Comparison of ENCODE assay signal across 21 cellular contexts in genomic region chr16:3868967-3869366, GRCh38. TPM values are rescaled to one million over a fixed set of nuclear protein-coding genes. Genes with fewer than 3 reads are reported as not detected.
A peak's percentile ranks its signal among the peaks of the same experiment; 100 is the strongest.
DNase-seq lines count a peak whose midpoint lies in the region; ATAC-seq and TF ChIP-seq lines count a peak whose summit lies in the region.
"Had no signal": no experiment of that assay in that cellular context is flagged by ENCODE, and none has a peak within 500 bp of the region (broad histone marks: within the 10 kb centered on the region; RNA-seq: fewer than 3 reads in every experiment).

No MANE protein-coding gene starts in this region.

- CTCF ChIA-PET in CD4-positive, alpha-beta memory T cell (lab: Charles Lee; ENCODE audit: partially characterized antibody) = interaction anchor here (0.9 kb wide), 1 partner anchor 173 kb away, joined by 3 read pairs; no protein-coding TSS in a partner anchor

- H3K4me3 Mint-ChIP-seq in CD4-positive, alpha-beta memory T cell = peak overlapping the region in 6 of 8 donors; percentile 9 to 65 (median 41)
- H3K4me3 Mint-ChIP-seq in activated naive CD8-positive, alpha-beta T cell treated with anti-CD3 and anti-CD28 coated beads, Interleukin-2, amount 50 U/mL, for 24 hours = no peak overlapping the region
- H3K4me3 Mint-ChIP-seq: activated CD4-positive, alpha-beta T cell treated with anti-CD3 and anti-CD28 coated beads for 36 hours; GM23338 had no signal

- no peak overlapping the region for H3K4me3 ChIP-seq in BLaER1
- H3K4me3 ChIP-seq in CD4-positive, alpha-beta memory T cell (ENCODE audit: low read length in 2 of 2) = no peak overlapping the region
- H3K4me3 ChIP-seq in neutrophil (ENCODE audit: low read depth in 1 of 2, low read length in 1 of 2) = no peak overlapping the region
- H3K4me3 ChIP-seq in right atrium auricular region = no peak overlapping the region
- H3K4me3 ChIP-seq: GM23338, smooth muscle cell, transverse colon had no signal

- no peak overlapping the region for H3K9ac ChIP-seq in BLaER1

- no peaks in the 10 kb centered on the region for H3K9me3 Mint-ChIP-seq in CD4-positive, alpha-beta memory T cell
- H3K9me3 Mint-ChIP-seq in activated naive CD8-positive, alpha-beta T cell treated with anti-CD3 and anti-CD28 coated beads, Interleukin-2, amount 50 U/mL, for 24 hours = no peaks in the 10 kb centered on the region
- H3K9me3 Mint-ChIP-seq: brain, GM23338 had no signal

- DNase-seq in CD4-positive, alpha-beta memory T cell = no peak
- no peak for DNase-seq in activated naive CD8-positive, alpha-beta T cell treated with anti-CD3 and anti-CD28 coated beads, Interleukin-2, amount 50 U/mL, for 24 hours
- DNase-seq in DMS 273 (lab: John Stamatoyannopoulos, UW; ENCODE audit: unreplicated experiment) = no peak
- no peak for DNase-seq in right atrium auricular region (ENCODE audit: low spot score)
- DNase-seq in NCI-H345 (lab: John Stamatoyannopoulos, UW) = no peak
- DNase-seq: activated effector memory CD4-positive, alpha-beta T cell treated with Interleukin-2 at 50 U/mL for 16 hours; hypothalamus; Karpas-422; NCI-H1436; NCI-H524 treated with DMSO at 0.1 percent for 48 hours; PC-3; retina; stimulated activated CD4-positive, alpha-beta T cell treated with anti-CD3 and anti-CD28 coated beads, Interleukin-1b, Interleukin-23, amount 100 ng/mL, for 48 hours; transverse colon had no signal

- peaks cover 0 to 1% of the 10 kb centered on the region in 2 donors for H3K27me3 Mint-ChIP-seq in CD4-positive, alpha-beta memory T cell
- H3K27me3 Mint-ChIP-seq in activated naive CD8-positive, alpha-beta T cell treated with anti-CD3 and anti-CD28 coated beads, Interleukin-2, amount 50 U/mL, for 24 hours = no peaks in the 10 kb centered on the region
- H3K27me3 Mint-ChIP-seq: activated CD4-positive, alpha-beta T cell treated with anti-CD3 and anti-CD28 coated beads for 36 hours; brain had no signal

- H3K36me3 ChIP-seq in BLaER1 = peaks cover 11% of the 10 kb centered on the region; the same call in 1 of the 2 replicates
- H3K36me3 ChIP-seq in CD4-positive, alpha-beta memory T cell (ENCODE audit: insufficient read depth, low read length) = no peaks in the 10 kb centered on the region
- H3K36me3 ChIP-seq in neutrophil = peaks cover 7% of the 10 kb centered on the region
- H3K36me3 ChIP-seq in right atrium auricular region = no peaks in the 10 kb centered on the region
- H3K36me3 ChIP-seq: transverse colon had no signal

- no peak for TF ChIP-seq CTCF in neutrophil (IDR thresholded peaks at IDR 0.05)
- TF ChIP-seq CTCF in right atrium auricular region (IDR thresholded peaks at IDR 0.05) = no peak

- H3K36me3 Mint-ChIP-seq in CD4-positive, alpha-beta memory T cell = peaks cover 0 to 7% of the 10 kb centered on the region in 2 donors
- H3K36me3 Mint-ChIP-seq in activated naive CD8-positive, alpha-beta T cell treated with anti-CD3 and anti-CD28 coated beads, Interleukin-2, amount 50 U/mL, for 24 hours (ENCODE audit: low read depth) = no peaks in the 10 kb centered on the region

- POLR2A ChIA-PET in CD4-positive, alpha-beta memory T cell (lab: Charles Lee; ENCODE audit: partially characterized antibody) = interaction anchor here (2.1 kb wide), 1 partner anchor 9 kb away, joined by 10 read pairs; no protein-coding TSS in a partner anchor

- intact Hi-C loops in CD4-positive, alpha-beta memory T cell (cut with micrococcal nuclease) = no loop called here

- ATAC-seq in activated naive CD8-positive, alpha-beta T cell treated with anti-CD3 and anti-CD28 coated beads, Interleukin-2, amount 50 U/mL, for 24 hours = no peak
- ATAC-seq: activated CD4-positive, alpha-beta T cell treated with anti-CD3 and anti-CD28 coated beads for 36 hours; GM23338; PC-3; SK-N-SH treated with all-trans-retinoic acid at 6 μM for 48 hours had no signal

- H3K27ac Mint-ChIP-seq in CD4-positive, alpha-beta memory T cell = peak overlapping the region in 6 of 7 donors; percentile 7 to 66 (median 58)
- H3K27ac Mint-ChIP-seq in activated naive CD8-positive, alpha-beta T cell treated with anti-CD3 and anti-CD28 coated beads, Interleukin-2, amount 50 U/mL, for 24 hours = peak overlapping the region; percentile 53
- H3K27ac Mint-ChIP-seq: activated CD4-positive, alpha-beta T cell treated with anti-CD3 and anti-CD28 coated beads for 36 hours had no signal

- H3K27me3 ChIP-seq in BLaER1 (no peaks in the 10 kb centered on the region), neutrophil (no peaks in the 10 kb centered on the region), right atrium auricular region (no peaks in the 10 kb centered on the region)
- H3K27me3 ChIP-seq in CD4-positive, alpha-beta memory T cell (ENCODE audit: insufficient read depth, low read length) = no peaks in the 10 kb centered on the region
- H3K27me3 ChIP-seq: transverse colon had no signal

- H3K4me1 ChIP-seq in BLaER1 (peaks cover 87% of the 10 kb centered on the region), neutrophil (ENCODE audit: control insufficient read depth in 1 of 2, insufficient read depth in 1 of 2, low read depth in 1 of 2, low read length in 1 of 2) (peaks cover 58 to 83% of the 10 kb centered on the region in 2 experiments), right atrium auricular region (peaks cover 0 to 94% of the 10 kb centered on the region in 2 donors)
- peaks cover 100% of the 10 kb centered on the region for H3K4me1 ChIP-seq in CD4-positive, alpha-beta memory T cell (ENCODE audit: insufficient read depth, low read length)

- no peak overlapping the region for H3K27ac ChIP-seq in BLaER1
- no peak overlapping the region for H3K27ac ChIP-seq in CD4-positive, alpha-beta memory T cell (ENCODE audit: low read depth, low read length)
- peak overlapping the region; percentile 53 for H3K27ac ChIP-seq in neutrophil
- no peak overlapping the region for H3K27ac ChIP-seq in right atrium auricular region
- H3K27ac ChIP-seq: transverse colon had no signal

- peaks cover 100% of the 10 kb centered on the region for H4K20me1 ChIP-seq in BLaER1

- H3K9me3 ChIP-seq in BLaER1 = no peaks in the 10 kb centered on the region
- H3K9me3 ChIP-seq in CD4-positive, alpha-beta memory T cell (ENCODE audit: control insufficient read depth in 1 of 2, low read length in 2 of 2) = no peaks in the 10 kb centered on the region
- H3K9me3 ChIP-seq in neutrophil = no peaks in the 10 kb centered on the region
- H3K9me3 ChIP-seq in right atrium auricular region = no peaks in the 10 kb centered on the region
- H3K9me3 ChIP-seq: transverse colon had no signal

- H3K4me2 ChIP-seq in BLaER1 = peak overlapping the region; percentile 21
- H3K4me2 ChIP-seq: GM23338, smooth muscle cell had no signal

- H3K4me1 Mint-ChIP-seq in CD4-positive, alpha-beta memory T cell = peaks cover 63 to 95% (median 81%) of the 10 kb centered on the region in 4 donors
- H3K4me1 Mint-ChIP-seq in activated naive CD8-positive, alpha-beta T cell treated with anti-CD3 and anti-CD28 coated beads, Interleukin-2, amount 50 U/mL, for 24 hours = peaks cover 88% of the 10 kb centered on the region

RNA-seq across cellular contexts. Expression of gene CREBBP, which starts 11.5 kb away (rescaled TPM):
- total RNA-seq in CD4-positive, alpha-beta memory T cell = 100 to 1,000 TPM; 119 to 133 TPM
- 10 to 100 TPM in 1 of 2 donors, under 1 TPM in 1; 0.60 to 17.9 TPM for polyA plus RNA-seq in CD4-positive, alpha-beta memory T cell
- total RNA-seq in right atrium auricular region = 10 to 100 TPM; 38.3 to 54.3 TPM
